Comparison of ENCODE assay signal across 9 cellular contexts in the genomic region with DNA sequence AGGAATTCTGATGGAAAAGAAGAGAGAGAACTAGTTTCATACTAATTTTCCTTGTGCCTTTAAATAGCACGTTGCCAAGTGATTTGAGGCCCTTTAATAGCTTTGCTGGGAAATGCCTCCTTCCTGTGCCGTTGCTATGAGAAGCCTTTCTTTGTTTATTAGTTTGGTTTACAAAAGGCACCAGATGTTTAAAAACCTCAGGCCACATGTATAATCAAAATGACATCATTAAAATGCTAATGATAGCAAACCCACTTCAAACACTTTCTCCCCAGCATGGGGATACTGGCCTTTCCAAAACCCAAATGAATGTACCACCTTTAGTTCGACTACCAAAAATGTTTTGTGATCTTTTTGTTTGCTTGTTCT. TPM values are rescaled to one million over a fixed set of nuclear protein-coding genes. Genes with fewer than 3 reads are reported as not detected.
DNase-seq lines count a peak whose midpoint lies in the region; ATAC-seq, FAIRE-seq and TF ChIP-seq lines count a peak whose summit lies in the region.
"Had no signal": no experiment of that assay in that cellular context is flagged by ENCODE, and none has a peak within 500 bp of the region (broad histone marks: within the 10 kb centered on the region; RNA-seq: fewer than 3 reads in every experiment).

No MANE protein-coding gene starts in this region.

- H3K27ac ChIP-seq in BLaER1 (peak overlapping the region; percentile 61), kidney (ENCODE audit: low read depth in 2 of 2, low read length in 2 of 2) (peak overlapping the region; percentile 16 to 72), aorta (ENCODE audit: low read depth in 1 of 2, low read length in 2 of 2) (peak overlapping the region in 1 of 2 donors; percentile 10)

- H3K27ac Mint-ChIP-seq in Caco-2 (ENCODE audit: unreplicated experiment), result no peak overlapping the region

- BruUV-seq in Caco-2 (replicated peaks; lab: Mats Ljungman, UMichigan), result no TSS peak

- intact Hi-C loops in kidney (cut with DNase I), result no loop called here
- intact Hi-C loops in aorta (cut with DNase I), result loop anchor here in 1 of 2 donors (5.0 kb wide), 1 partner anchor 33 kb away; no protein-coding TSS in a partner anchor
- intact Hi-C loops in Caco-2 (cut with micrococcal nuclease; ENCODE audit: unreplicated experiment), result no loop called here

- no peaks in the 10 kb centered on the region for H3K4me1 Mint-ChIP-seq in Caco-2 (ENCODE audit: low read depth, unreplicated experiment)

- DNase-seq in astrocyte of the hippocampus (ENCODE audit: low read depth, low spot score) (peak; percentile 89), kidney (no peak), aorta (no peak), Caco-2 (no peak), NCI-H1436 treated with DMSO at 0.1 percent for 48 hours (lab: John Stamatoyannopoulos, UW) (no peak)

- H3K4me2 ChIP-seq in BLaER1, result peak overlapping the region; percentile 77

- H3K27me3 ChIP-seq in BLaER1 (no peaks in the 10 kb centered on the region), aorta (ENCODE audit: control insufficient read depth in 1 of 2, insufficient read depth in 2 of 2, low read length in 1 of 2) (no peaks in the 10 kb centered on the region), Caco-2 (replicated peaks; ENCODE audit: control insufficient read depth, insufficient read depth, low read length) (no peaks in the 10 kb centered on the region)

- H3K27me3 Mint-ChIP-seq in Caco-2 (ENCODE audit: insufficient read depth, unreplicated experiment), result no peaks in the 10 kb centered on the region

- ATAC-seq in HG03196 (IDR thresholded peaks at IDR 0.05; ENCODE audit: unreplicated experiment) (peak; percentile 14), aorta (ENCODE audit: low FRiP score) (peak; percentile 45), HG03469 (IDR thresholded peaks at IDR 0.05; ENCODE audit: unreplicated experiment) (no peak)
- ATAC-seq: HCT116 had no signal

- H3K4me1 ChIP-seq in BLaER1 (peaks cover 22% of the 10 kb centered on the region), kidney (ENCODE audit: control insufficient read depth in 1 of 2, insufficient read depth in 1 of 2, low read depth in 1 of 2, low read length in 2 of 2) (peaks cover 6 to 13% of the 10 kb centered on the region in 2 donors), aorta (ENCODE audit: control insufficient read depth in 1 of 2, insufficient read depth in 2 of 2, low read length in 2 of 2) (peaks cover 0 to 2% of the 10 kb centered on the region in 2 donors), Caco-2 (no peaks in the 10 kb centered on the region)

- CTCF ChIA-PET in Caco-2 (lab: Charles Lee), result no interaction called here

- H3K4me3 Mint-ChIP-seq in Caco-2 (ENCODE audit: unreplicated experiment), result no peak overlapping the region

- no peaks in the 10 kb centered on the region for H4K20me1 ChIP-seq in BLaER1

- H3K9me3 ChIP-seq in BLaER1 (no peaks in the 10 kb centered on the region), kidney (ENCODE audit: control insufficient read depth in 1 of 2, low read length in 2 of 2) (no peaks in the 10 kb centered on the region), aorta (ENCODE audit: control insufficient read depth, low read length) (no peaks in the 10 kb centered on the region), Caco-2 (no peaks in the 10 kb centered on the region)

- 10 to 11% methylated on average over 3 of the region's 3 CpGs for WGBS in aorta, 2 donors

- no peaks in the 10 kb centered on the region for H3K36me3 Mint-ChIP-seq in Caco-2 (ENCODE audit: insufficient read depth, unreplicated experiment)

- H3K9me3 Mint-ChIP-seq in Caco-2 (ENCODE audit: unreplicated experiment), result no peaks in the 10 kb centered on the region

- POLR2A ChIA-PET in Caco-2 (lab: Charles Lee), result no interaction called here

- H3K9ac ChIP-seq in BLaER1 (no peak overlapping the region; the same call in 1 of the 2 replicates), kidney (ENCODE audit: low read length in 2 of 2) (no peak overlapping the region)

- TF ChIP-seq CTCF in kidney (IDR thresholded peaks at IDR 0.05; ENCODE audit: borderline replicate concordance, extremely low read depth, insufficient read depth) (no peak), Caco-2 (IDR thresholded peaks at IDR 0.05; ENCODE audit: insufficient read depth in 1 of 2, low read depth in 1 of 2, low read length in 1 of 2, severe bottlenecking in 1 of 2, unreplicated experiment in 1 of 2) (no peak)

- FAIRE-seq in kidney (lab: Jason Lieb, UNC), result no peak

- no peaks in the 10 kb centered on the region for H3K36me3 ChIP-seq in BLaER1
- no peaks in the 10 kb centered on the region for H3K36me3 ChIP-seq in kidney (ENCODE audit: control insufficient read depth in 1 of 2, insufficient read depth in 2 of 2, low read length in 2 of 2)
- H3K36me3 ChIP-seq in aorta (ENCODE audit: control insufficient read depth in 1 of 2, insufficient read depth in 2 of 2, low read length in 1 of 2), result no peaks in the 10 kb centered on the region
- H3K36me3 ChIP-seq in Caco-2 (ENCODE audit: control insufficient read depth, insufficient read depth, low read length), result no peaks in the 10 kb centered on the region

- H3K4me3 ChIP-seq in BLaER1 (no peak overlapping the region), kidney (ENCODE audit: low read length in 2 of 2) (peak overlapping the region; percentile 14 to 47), aorta (ENCODE audit: low read length in 2 of 2) (no peak overlapping the region), Caco-2 (ENCODE audit: low read depth, low read length) (no peak overlapping the region)

RNA-seq across cellular contexts. Expression of gene TBC1D23, which starts 50.0 kb away (rescaled TPM):
- 46.9 TPM for total RNA-seq in kidney
- 18.0 TPM for polyA plus RNA-seq in kidney (ENCODE audit: insufficient read depth, low read depth, low replicate concordance)
- total RNA-seq in aorta, result 10 to 100 TPM; 44.1 to 59.3 TPM
- polyA plus RNA-seq in aorta, result 10 to 100 TPM; 19.5 to 22.5 TPM
- 39.8 and 45.2 TPM in 2 replicates for total RNA-seq in Caco-2 (2022)

Comparison
In these comparisons a context has a peak if more than half of its experiments do, and no peak if none do; other contexts are left out.
1. H3K4me3 ChIP-seq: peak in kidney (2 of 2); none in BLaER1 (single experiment), aorta (0 of 2) and Caco-2 (single experiment).